17 cellular contexts compared by ENCODE assay signal in genomic region chr5:59093329-59093728, GRCh38.
DNase-seq lines count a peak whose midpoint lies in the region; ATAC-seq and TF ChIP-seq lines count a peak whose summit lies in the region.
"Had no signal": no experiment of that assay in that cellular context is flagged by ENCODE, and none has a peak within 500 bp of the region (broad histone marks: within the 10 kb centered on the region; RNA-seq: fewer than 3 reads in every experiment).

No MANE protein-coding gene starts in this region.

- TF ChIP-seq CTCF in stomach (IDR thresholded peaks at IDR 0.05), result no peak

- in situ Hi-C loops in HAP-1 (cut with MboI; ENCODE audit: low sequenced_read_pairs), result no loop called here

- no peak for TF ChIP-seq POLR2A in stomach (IDR thresholded peaks at IDR 0.05)

- no peak overlapping the region for H3K4me3 Mint-ChIP-seq in activated CD4-positive, alpha-beta memory T cell treated with anti-CD3 and anti-CD28 coated beads, Interleukin-2, amount 10 ng/mL, durations not matched to agents 7 days and 5 days
- H3K4me3 Mint-ChIP-seq in activated CD4-positive, alpha-beta memory T cell treated with anti-CD3 and anti-CD28 coated beads for 36 hours, result no peak overlapping the region
- H3K4me3 Mint-ChIP-seq in activated T-helper 1 cell treated with anti-CD3 and anti-CD28 coated beads, Interleukin-12 subunit alpha, Interleukin-12 subunit beta, Interleukin-2, Interleukin-4 antibody, amounts not matched to agents 30 ng/mL and 10 ng/mL and 1 ng/mL, durations not matched to agents 14 hours and 24 hours and 36 hours, result peak overlapping the region; percentile 12
- H3K4me3 Mint-ChIP-seq: memory B cell had no signal

- H3K27ac Mint-ChIP-seq in activated CD4-positive, alpha-beta memory T cell treated with anti-CD3 and anti-CD28 coated beads, Interleukin-2, amount 10 ng/mL, durations not matched to agents 7 days and 5 days, result peak overlapping the region; percentile 68
- H3K27ac Mint-ChIP-seq in activated CD4-positive, alpha-beta memory T cell treated with anti-CD3 and anti-CD28 coated beads for 36 hours, result no peak overlapping the region
- H3K27ac Mint-ChIP-seq in activated T-helper 1 cell treated with anti-CD3 and anti-CD28 coated beads, Interleukin-12 subunit alpha, Interleukin-12 subunit beta, Interleukin-2, Interleukin-4 antibody, amounts not matched to agents 30 ng/mL and 10 ng/mL and 1 ng/mL, durations not matched to agents 14 hours and 24 hours and 36 hours, result peak overlapping the region; percentile 13
- H3K27ac Mint-ChIP-seq: memory B cell had no signal

- H3K27ac ChIP-seq in stomach, result peak overlapping the region in 4 of 5 donors; percentile 8 to 83 (median 72)
- H3K27ac ChIP-seq: KMS-11, parathyroid adenoma had no signal

- no peak for TF ChIP-seq EP300 in stomach (IDR thresholded peaks at IDR 0.05)

- CTCF ChIA-PET in activated CD4-positive, alpha-beta memory T cell treated with anti-CD3 and anti-CD28 coated beads, Interleukin-2, amount 10 ng/mL, durations not matched to agents 7 days and 5 days (lab: Charles Lee), result interaction anchor here (1.2 to 1.4 kb wide), 2 partner anchors 31 to 57 kb away, joined by 3 to 4 read pairs; no protein-coding TSS in a partner anchor
- CTCF ChIA-PET in activated CD4-positive, alpha-beta memory T cell treated with anti-CD3 and anti-CD28 coated beads for 36 hours (lab: Charles Lee), result no interaction called here

- no peaks in the 10 kb centered on the region for H3K9me3 ChIP-seq in stomach
- H3K9me3 ChIP-seq in HAP-1, result no peaks in the 10 kb centered on the region

- no peaks in the 10 kb centered on the region for H3K27me3 ChIP-seq in stomach
- H3K27me3 ChIP-seq in HAP-1 (ENCODE audit: low read depth), result no peaks in the 10 kb centered on the region

- 35 to 67% (median 59%) methylated on average over 6 of the region's 6 CpGs for WGBS in stomach, 5 donors

- H3K4me1 Mint-ChIP-seq in activated CD4-positive, alpha-beta memory T cell treated with anti-CD3 and anti-CD28 coated beads, Interleukin-2, amount 10 ng/mL, durations not matched to agents 7 days and 5 days, result peaks cover 50% of the 10 kb centered on the region
- H3K4me1 Mint-ChIP-seq in activated CD4-positive, alpha-beta memory T cell treated with anti-CD3 and anti-CD28 coated beads for 36 hours (ENCODE audit: low read depth), result peaks cover 26% of the 10 kb centered on the region
- H3K4me1 Mint-ChIP-seq in activated T-helper 1 cell treated with anti-CD3 and anti-CD28 coated beads, Interleukin-12 subunit alpha, Interleukin-12 subunit beta, Interleukin-2, Interleukin-4 antibody, amounts not matched to agents 30 ng/mL and 10 ng/mL and 1 ng/mL, durations not matched to agents 14 hours and 24 hours and 36 hours (ENCODE audit: low read depth), result peaks cover 61% of the 10 kb centered on the region
- H3K4me1 Mint-ChIP-seq: memory B cell had no signal

- H3K36me3 ChIP-seq in stomach, result no peaks in the 10 kb centered on the region
- no peaks in the 10 kb centered on the region for H3K36me3 ChIP-seq in HAP-1 (replicated peaks)

- intact Hi-C loops in activated CD4-positive, alpha-beta memory T cell treated with anti-CD3 and anti-CD28 coated beads for 36 hours (cut with micrococcal nuclease), result no loop called here
- intact Hi-C loops in activated T-helper 1 cell treated with anti-CD3 and anti-CD28 coated beads, Interleukin-12 subunit alpha, Interleukin-12 subunit beta, Interleukin-2, Interleukin-4 antibody, amounts not matched to agents 30 ng/mL and 10 ng/mL and 1 ng/mL, durations not matched to agents 14 hours and 24 hours and 36 hours (cut with micrococcal nuclease), result no loop called here
- intact Hi-C loops in stomach (cut with DNase I; ENCODE audit: low total_unique reads), result no loop called here

- peaks cover 12% of the 10 kb centered on the region for H3K9me3 Mint-ChIP-seq in activated CD4-positive, alpha-beta memory T cell treated with anti-CD3 and anti-CD28 coated beads, Interleukin-2, amount 10 ng/mL, durations not matched to agents 7 days and 5 days
- H3K9me3 Mint-ChIP-seq in activated CD4-positive, alpha-beta memory T cell treated with anti-CD3 and anti-CD28 coated beads for 36 hours, result no peaks in the 10 kb centered on the region
- no peaks in the 10 kb centered on the region for H3K9me3 Mint-ChIP-seq in activated T-helper 1 cell treated with anti-CD3 and anti-CD28 coated beads, Interleukin-12 subunit alpha, Interleukin-12 subunit beta, Interleukin-2, Interleukin-4 antibody, amounts not matched to agents 30 ng/mL and 10 ng/mL and 1 ng/mL, durations not matched to agents 14 hours and 24 hours and 36 hours
- H3K9me3 Mint-ChIP-seq: memory B cell had no signal

- H3K4me3 ChIP-seq in stomach (peak overlapping the region; percentile 30 to 39 (median 36)), HAP-1 (no peak overlapping the region)

- peaks cover 11% of the 10 kb centered on the region for H3K27me3 Mint-ChIP-seq in activated CD4-positive, alpha-beta memory T cell treated with anti-CD3 and anti-CD28 coated beads, Interleukin-2, amount 10 ng/mL, durations not matched to agents 7 days and 5 days
- H3K27me3 Mint-ChIP-seq in activated CD4-positive, alpha-beta memory T cell treated with anti-CD3 and anti-CD28 coated beads for 36 hours, result peaks cover 3% of the 10 kb centered on the region
- peaks cover 3% of the 10 kb centered on the region for H3K27me3 Mint-ChIP-seq in activated T-helper 1 cell treated with anti-CD3 and anti-CD28 coated beads, Interleukin-12 subunit alpha, Interleukin-12 subunit beta, Interleukin-2, Interleukin-4 antibody, amounts not matched to agents 30 ng/mL and 10 ng/mL and 1 ng/mL, durations not matched to agents 14 hours and 24 hours and 36 hours (ENCODE audit: insufficient read depth)
- H3K27me3 Mint-ChIP-seq: memory B cell had no signal

- POLR2A ChIA-PET in activated CD4-positive, alpha-beta memory T cell treated with anti-CD3 and anti-CD28 coated beads, Interleukin-2, amount 10 ng/mL, durations not matched to agents 7 days and 5 days (lab: Charles Lee), result interaction anchor here (1.0 to 1.5 kb wide), 2 partner anchors 32 to 54 kb away, joined by 3 to 6 read pairs; no protein-coding TSS in a partner anchor
- POLR2A ChIA-PET in activated CD4-positive, alpha-beta memory T cell treated with anti-CD3 and anti-CD28 coated beads for 36 hours (lab: Charles Lee), result no interaction called here

- H3K4me1 ChIP-seq in stomach (peaks cover 0 to 59% (median 22%) of the 10 kb centered on the region in 4 donors), HAP-1 (no peaks in the 10 kb centered on the region)
- H3K4me1 ChIP-seq: parathyroid adenoma had no signal

- no peak for DNase-seq in activated CD4-positive, alpha-beta memory T cell treated with anti-CD3 and anti-CD28 coated beads, Interleukin-2, amount 10 ng/mL, durations not matched to agents 7 days and 5 days
- no peak for DNase-seq in activated CD4-positive, alpha-beta memory T cell treated with anti-CD3 and anti-CD28 coated beads for 36 hours
- no peak for DNase-seq in activated T-helper 1 cell treated with anti-CD3 and anti-CD28 coated beads, Interleukin-12 subunit alpha, Interleukin-12 subunit beta, Interleukin-2, Interleukin-4 antibody, amounts not matched to agents 30 ng/mL and 10 ng/mL and 1 ng/mL, durations not matched to agents 14 hours and 24 hours and 36 hours (ENCODE audit: low spot score)
- DNase-seq in iris pigment epithelial cell (ENCODE audit: low read depth), result peak; percentile 67
- no peak for DNase-seq in stomach
- DNase-seq in NAMALWA (ENCODE audit: low spot score), result no peak
- no peak for DNase-seq in HAP-1 (ENCODE audit: low spot score in 2 of 2)
- DNase-seq: activated T-cell treated with anti-CD3 and anti-CD28 coated beads, Interleukin-2, amount 50 U/mL, for 48 hours; DMS79; effector CD4-positive, alpha-beta T cell; head of caudate nucleus; NCI-H2029 treated with DMSO at 0.1 percent for 48 hours had no signal

- no peak for ATAC-seq in GM21619 (IDR thresholded peaks at IDR 0.05; ENCODE audit: unreplicated experiment)
- ATAC-seq: SK-N-SH treated with all-trans-retinoic acid at 6 μM for 48 hours had no signal

- H3K36me3 Mint-ChIP-seq in activated CD4-positive, alpha-beta memory T cell treated with anti-CD3 and anti-CD28 coated beads, Interleukin-2, amount 10 ng/mL, durations not matched to agents 7 days and 5 days (ENCODE audit: low read depth), result peaks cover 28% of the 10 kb centered on the region
- no peaks in the 10 kb centered on the region for H3K36me3 Mint-ChIP-seq in activated CD4-positive, alpha-beta memory T cell treated with anti-CD3 and anti-CD28 coated beads for 36 hours
- peaks cover 5% of the 10 kb centered on the region for H3K36me3 Mint-ChIP-seq in activated T-helper 1 cell treated with anti-CD3 and anti-CD28 coated beads, Interleukin-12 subunit alpha, Interleukin-12 subunit beta, Interleukin-2, Interleukin-4 antibody, amounts not matched to agents 30 ng/mL and 10 ng/mL and 1 ng/mL, durations not matched to agents 14 hours and 24 hours and 36 hours (ENCODE audit: low read depth)
- H3K36me3 Mint-ChIP-seq: memory B cell had no signal
